In genomic region chr20:62721511-62722197, GRCh38 we compare ENCODE assay signal across 21 cellular contexts. TPM values are rescaled to one million over a fixed set of nuclear protein-coding genes. Genes with fewer than 3 reads are reported as not detected.
"Had no signal": no experiment of that assay in that cellular context is flagged by ENCODE, and none has a peak within 500 bp of the region (broad histone marks: within the 10 kb centered on the region; RNA-seq: fewer than 3 reads in every experiment).

No MANE protein-coding gene starts in this region.

- H3K27me3 ChIP-seq: right lobe of liver, testis had no signal

- H3K27ac Mint-ChIP-seq: activated B cell treated with CpG ODN at 0.5 μM for 24 hours, nephron had no signal

- ATAC-seq: gastrocnemius medialis, left ventricle myocardium superior, right lobe of liver, SK-N-SH treated with all-trans-retinoic acid at 6 μM for 48 hours had no signal

- H3K27ac ChIP-seq: adrenal gland, gastrocnemius medialis, prostate gland, right lobe of liver, spleen, testis had no signal

- H3K4me3 Mint-ChIP-seq: activated B cell treated with CpG ODN at 0.5 μM for 24 hours, nephron had no signal

- FAIRE-seq: keratinocyte, TTC549 had no signal

- H3K4me3 ChIP-seq: adrenal gland, gastrocnemius medialis, prostate gland, right lobe of liver, spleen, testis had no signal

- H3K4me1 Mint-ChIP-seq: activated B cell treated with CpG ODN at 0.5 μM for 24 hours had no signal

- DNase-seq: activated B cell treated with CpG ODN at 0.5 μM for 24 hours; activated effector memory CD4-positive, alpha-beta T cell treated with Interleukin-2 at 50 U/mL for 16 hours; adrenal gland; caudate nucleus; cortex of kidney; effector memory CD4-positive, alpha-beta T cell; gastrocnemius medialis; left ventricle myocardium superior; mesenchymal stem cell; occipital lobe; spleen; stimulated activated CD4-positive, alpha-beta T cell treated with anti-CD3 and anti-CD28 coated beads, Interleukin-1b, Interleukin-23, amount 100 ng/mL, for 48 hours; stimulated activated naive CD4-positive, alpha-beta T cell; testis had no signal

- H3K9me3 ChIP-seq: gastrocnemius medialis, prostate gland, right lobe of liver, testis had no signal

- H3K36me3 ChIP-seq: adrenal gland, gastrocnemius medialis, prostate gland, right lobe of liver, spleen had no signal

- H3K4me1 ChIP-seq: adrenal gland, gastrocnemius medialis, prostate gland, right lobe of liver, testis had no signal

RNA-seq across cellular contexts. Expression of gene NTSR1, which starts 13.0 kb away (rescaled TPM):
- total RNA-seq: activated B cell treated with CpG ODN at 0.5 μM for 24 hours, left ventricle myocardium superior, ureter had no signal
